ENCODE assay signal across 11 cellular contexts in genomic region chr17:64015447-64015846, GRCh38. TPM values are rescaled to one million over a fixed set of nuclear protein-coding genes. Genes with fewer than 3 reads are reported as not detected.
A peak's percentile ranks its signal among the peaks of the same experiment; 100 is the strongest.
DNase-seq lines count a peak whose midpoint lies in the region; ATAC-seq lines count a peak whose summit lies in the region.
"Had no signal": no experiment of that assay in that cellular context is flagged by ENCODE, and none has a peak within 500 bp of the region (broad histone marks: within the 10 kb centered on the region; RNA-seq: fewer than 3 reads in every experiment).

No MANE protein-coding gene starts in this region.

- POLR2A ChIA-PET in T-cell (lab: Charles Lee): no interaction called here

- H3K4me3 ChIP-seq in thymus (ENCODE audit: low read length) (no peak overlapping the region), MG63 (no peak overlapping the region)

- WGBS in thymus: 98% methylated on average over 6 of the region's 6 CpGs

- H3K27me3 ChIP-seq in thymus (ENCODE audit: control insufficient read depth, insufficient read depth): no peaks in the 10 kb centered on the region
- peaks cover 10% of the 10 kb centered on the region; the same call in 1 of the 2 replicates for H3K27me3 ChIP-seq in MG63

- no peaks in the 10 kb centered on the region for H3K9me3 ChIP-seq in thymus (ENCODE audit: control insufficient read depth)
- no peaks in the 10 kb centered on the region for H3K9me3 ChIP-seq in MG63

- H3K4me1 ChIP-seq in thymus (ENCODE audit: control insufficient read depth, insufficient read depth, low read length): peaks cover 22% of the 10 kb centered on the region
- H3K4me1 ChIP-seq: parathyroid adenoma had no signal

- H3K36me3 ChIP-seq in thymus (ENCODE audit: control insufficient read depth, insufficient read depth) (no peaks in the 10 kb centered on the region), MG63 (no peaks in the 10 kb centered on the region)

- CTCF ChIA-PET in activated naive CD4-positive, alpha-beta T cell treated with anti-CD3 and anti-CD28 coated beads, Interleukin-2, amount 10 ng/mL, durations not matched to agents 7 days and 5 days (lab: Charles Lee): no interaction called here
- CTCF ChIA-PET in T-cell (lab: Charles Lee): no interaction called here

- peak; percentile 7 for DNase-seq in activated naive CD4-positive, alpha-beta T cell treated with anti-CD3 and anti-CD28 coated beads, Interleukin-2, amount 10 ng/mL, durations not matched to agents 7 days and 5 days
- DNase-seq in activated naive CD4-positive, alpha-beta T cell (lab: John Stamatoyannopoulos, UW): no peak
- DNase-seq in T-cell (no peak), G401 (ENCODE audit: low spot score) (no peak), SKM-1 treated with dmso at 0.1 percent for 144 hours (lab: John Stamatoyannopoulos, UW; ENCODE audit: unreplicated experiment) (no peak), MG63 (no peak)
- no peak for DNase-seq in effector memory CD8-positive, alpha-beta T cell
- DNase-seq: trophoblast cell had no signal

- H3K36me3 Mint-ChIP-seq in activated naive CD4-positive, alpha-beta T cell treated with anti-CD3 and anti-CD28 coated beads, Interleukin-2, amount 10 ng/mL, durations not matched to agents 7 days and 5 days: peaks cover 49% of the 10 kb centered on the region
- H3K36me3 Mint-ChIP-seq in T-cell: peaks cover 28% of the 10 kb centered on the region
- H3K36me3 Mint-ChIP-seq in effector memory CD8-positive, alpha-beta T cell (ENCODE audit: insufficient read depth): peaks cover 49% of the 10 kb centered on the region

- peak overlapping the region; percentile 92 for H3K27ac Mint-ChIP-seq in activated naive CD4-positive, alpha-beta T cell treated with anti-CD3 and anti-CD28 coated beads, Interleukin-2, amount 10 ng/mL, durations not matched to agents 7 days and 5 days
- H3K27ac Mint-ChIP-seq in T-cell: peak overlapping the region; percentile 87 to 97
- H3K27ac Mint-ChIP-seq in effector memory CD8-positive, alpha-beta T cell: peak overlapping the region; percentile 98 to 100

- H3K9me3 Mint-ChIP-seq in activated naive CD4-positive, alpha-beta T cell treated with anti-CD3 and anti-CD28 coated beads, Interleukin-2, amount 10 ng/mL, durations not matched to agents 7 days and 5 days: no peaks in the 10 kb centered on the region
- H3K9me3 Mint-ChIP-seq in T-cell: no peaks in the 10 kb centered on the region
- no peaks in the 10 kb centered on the region for H3K9me3 Mint-ChIP-seq in effector memory CD8-positive, alpha-beta T cell

- no peaks in the 10 kb centered on the region for H3K27me3 Mint-ChIP-seq in activated naive CD4-positive, alpha-beta T cell treated with anti-CD3 and anti-CD28 coated beads, Interleukin-2, amount 10 ng/mL, durations not matched to agents 7 days and 5 days
- no peaks in the 10 kb centered on the region for H3K27me3 Mint-ChIP-seq in T-cell
- no peaks in the 10 kb centered on the region for H3K27me3 Mint-ChIP-seq in effector memory CD8-positive, alpha-beta T cell

- H3K27ac ChIP-seq in thymus (ENCODE audit: low read depth): peak overlapping the region; percentile 74
- H3K27ac ChIP-seq: parathyroid adenoma had no signal

- H3K4me1 Mint-ChIP-seq in activated naive CD4-positive, alpha-beta T cell treated with anti-CD3 and anti-CD28 coated beads, Interleukin-2, amount 10 ng/mL, durations not matched to agents 7 days and 5 days: peaks cover 68% of the 10 kb centered on the region
- peaks cover 70 to 82% (median 70%) of the 10 kb centered on the region in 3 donors for H3K4me1 Mint-ChIP-seq in T-cell
- peaks cover 44 to 70% of the 10 kb centered on the region in 2 donors for H3K4me1 Mint-ChIP-seq in effector memory CD8-positive, alpha-beta T cell (ENCODE audit: low read depth in 2 of 2)

- H3K4me3 Mint-ChIP-seq in activated naive CD4-positive, alpha-beta T cell treated with anti-CD3 and anti-CD28 coated beads, Interleukin-2, amount 10 ng/mL, durations not matched to agents 7 days and 5 days: peak overlapping the region; percentile 78
- peak overlapping the region; percentile 78 to 97 (median 81) for H3K4me3 Mint-ChIP-seq in T-cell
- peak overlapping the region; percentile 91 to 92 for H3K4me3 Mint-ChIP-seq in effector memory CD8-positive, alpha-beta T cell

- in situ Hi-C loops in G401 (cut with HindIII; ENCODE audit: low sequenced_read_pairs): no loop called here

- ATAC-seq in T-cell (replicated peaks in 1 of 4): no peak
- no peak for ATAC-seq in effector memory CD8-positive, alpha-beta T cell (replicated peaks)

RNA-seq across cellular contexts. Expression of gene ICAM2, which starts 5.0 kb away (rescaled TPM):
- 100 to 1,000 TPM in 3 of 5 donors, 10 to 100 TPM in 2; 69.6 to 132 (median 116) TPM for total RNA-seq in T-cell
- polyA plus RNA-seq in thymus: 38.6 TPM
- not detected in 2 replicates for total RNA-seq in G401 (2014; rRNA removed; shearing (Covaris generic))
- total RNA-seq in MG63 (2014; rRNA removed; shearing (Covaris generic); ENCODE audit: low replicate concordance): not detected in 2 replicates

RNA-seq across cellular contexts. Expression of gene PRR29, which starts 17.3 kb away (rescaled TPM):
- 1 to 10 TPM in 3 of 5 donors, under 1 TPM in 2; 0.50 to 1.9 (median 1.1) TPM for total RNA-seq in T-cell
- polyA plus RNA-seq in thymus: 0.43 TPM
- 1.1 and 3.1 TPM in 2 replicates for total RNA-seq in G401 (2014; rRNA removed; shearing (Covaris generic))
- not detected in 2 replicates for total RNA-seq in MG63 (2014; rRNA removed; shearing (Covaris generic); ENCODE audit: low replicate concordance)

RNA-seq across cellular contexts. Expression of gene SCN4A, which starts 42.7 kb away (rescaled TPM):
- total RNA-seq in T-cell: under 1 TPM in 3 of 5 donors, not detected in 2; 0.13 to 0.18 (median 0.13) TPM
- polyA plus RNA-seq in thymus: 0.46 TPM
- total RNA-seq in G401 (2014; rRNA removed; shearing (Covaris generic)): not detected in 2 replicates
- total RNA-seq in MG63 (2014; rRNA removed; shearing (Covaris generic); ENCODE audit: low replicate concordance): not detected in 2 replicates
- total RNA-seq: HT1080 had no signal

Comparison
In these comparisons a context has a peak if more than half of its experiments do, and no peak if none do; other contexts are left out.
1. RNA of gene ICAM2, which starts 5.0 kb away (total RNA-seq): 69.6 to 132 TPM in T-cell; not detected in G401 and not detected in MG63; every median in the first group is over 10 times any median in the second.
2. Peak in every context shown above with its lines, with median percentiles within 50 percentile points of each other: H3K27ac Mint-ChIP-seq and H3K4me3 Mint-ChIP-seq.